In the genomic region with DNA sequence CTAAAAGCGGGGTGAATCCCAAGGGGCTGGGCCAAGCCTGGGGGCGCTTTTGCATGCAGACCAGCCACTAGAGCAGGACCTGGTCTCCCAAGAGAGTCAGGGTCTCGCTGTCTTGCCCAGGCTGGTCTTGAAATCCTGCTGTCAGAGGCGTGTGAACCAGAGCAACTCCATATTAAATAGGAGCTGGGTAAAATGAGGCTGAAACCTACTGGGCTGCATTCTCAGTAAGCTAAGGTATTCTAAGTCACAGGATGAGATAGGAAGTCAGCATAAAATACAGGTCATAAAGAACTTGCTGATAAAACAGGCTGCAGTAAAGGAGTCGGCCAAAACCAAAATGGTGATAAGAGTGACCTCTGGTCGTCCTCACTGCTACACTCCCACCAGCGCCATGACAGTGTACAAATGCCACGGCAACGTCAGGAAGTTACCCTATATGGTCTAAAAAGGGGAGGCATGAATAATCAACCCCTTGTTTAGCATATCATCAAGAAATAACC, we compare ENCODE assay signal across 1 cellular context.
TF ChIP-seq lines count a peak whose summit lies in the region.

No MANE protein-coding gene starts in this region.

TF ChIP-seq in K562, 482 proteins besides CTCF, POLR2A, EP300 and RAD21 (continued from another document and continues in another):
- TF ChIP-seq TRIM28 (IDR thresholded peaks at IDR 0.05) (no peak), SOX6 (IDR thresholded peaks at IDR 0.05) (peak; percentile 34; the same call in 1 of the 2 replicates), ARID1B (IDR thresholded peaks at IDR 0.05) (peak; percentile 40), HNRNPK (IDR thresholded peaks at IDR 0.05; ENCODE audit: low read depth, low read length, poor library complexity, severe bottlenecking) (no peak), NR1H2 (CRISPR knock-in tag; IDR thresholded peaks at IDR 0.05) (no peak), PHTF2 (CRISPR knock-in tag; IDR thresholded peaks at IDR 0.05) (0 out of 2 replicates have a peak, but pooled peaks have one; percentile 43), RFX1 (IDR thresholded peaks at IDR 0.05) (peak; percentile 85), SP1 (CRISPR knock-in tag; IDR thresholded peaks at IDR 0.05) (0 out of 2 replicates have a peak, but pooled peaks have one; percentile 10), MAZ (CRISPR knock-in tag; conservative IDR thresholded peaks at IDR 0.05 in 1 of 2, IDR thresholded peaks at IDR 0.05 in 1 of 2) (peak in 1 of 2 experiments; percentile 81; a peak in 2 of 4 replicates), EZH2 (IDR thresholded peaks at IDR 0.05; ENCODE audit: borderline replicate concordance, low read depth, low read length) (no peak), HDAC1 (IDR thresholded peaks at IDR 0.05) (0 out of 4 replicates have a peak, but pooled peaks of 1 of the 2 experiments have one; percentile 22), HDAC6 (IDR thresholded peaks at IDR 0.05; ENCODE audit: low read depth, low read length) (no peak), ETV6 (IDR thresholded peaks at IDR 0.05; ENCODE audit: borderline replicate concordance in 1 of 2, low read depth in 2 of 2, low read length in 1 of 2) (no peak), ETV6 (CRISPR knock-in tag; IDR thresholded peaks at IDR 0.05; ENCODE audit: borderline replicate concordance) (no peak), ZNF57 (CRISPR knock-in tag; IDR thresholded peaks at IDR 0.05) (no peak), ZC3H11A (IDR thresholded peaks at IDR 0.05; ENCODE audit: low read depth, low read length) (no peak), RBBP5 (IDR thresholded peaks at IDR 0.05; ENCODE audit: borderline replicate concordance, insufficient read depth, low read length, poor library complexity, severe bottlenecking) (peak; percentile 33), HLTF (IDR thresholded peaks at IDR 0.05) (no peak), MTF1 (CRISPR knock-in tag; IDR thresholded peaks at IDR 0.05; ENCODE audit: borderline replicate concordance) (peak; percentile 91), PTBP1 (IDR thresholded peaks at IDR 0.05; ENCODE audit: low read depth, low read length) (no peak), BACH1 (tag; IDR thresholded peaks at IDR 0.05) (peak; percentile 93), NFIC (IDR thresholded peaks at IDR 0.05) (no peak), DACH1 (IDR thresholded peaks at IDR 0.05; ENCODE audit: partially characterized antibody) (no peak), ZNF274 (IDR thresholded peaks at IDR 0.05; ENCODE audit: borderline replicate concordance, low read depth, low read length) (no peak), DMBX1 (CRISPR knock-in tag; IDR thresholded peaks at IDR 0.05; ENCODE audit: borderline replicate concordance) (peak; percentile 98), YY1 (IDR thresholded peaks at IDR 0.05; ENCODE audit: borderline replicate concordance in 1 of 3, control insufficient read depth in 1 of 3, extremely low read depth in 1 of 3, insufficient read depth in 3 of 3, insufficient read length in 1 of 3, insufficient replicate concordance in 2 of 3, low read depth in 1 of 3, low read length in 2 of 3) (peak; percentile 19 to 89 (median 73)), TAF9B (IDR thresholded peaks at IDR 0.05; ENCODE audit: partially characterized antibody) (no peak), ZNF212 (CRISPR knock-in tag; IDR thresholded peaks at IDR 0.05) (0 out of 2 replicates have a peak, but pooled peaks have one; percentile 31), DIDO1 (tag; IDR thresholded peaks at IDR 0.05; ENCODE audit: low read depth) (peak; percentile 66; the same call in 1 of the 2 replicates), HMG20A (CRISPR knock-in tag; conservative IDR thresholded peaks at IDR 0.05) (no peak), C11orf30 (IDR thresholded peaks at IDR 0.05; ENCODE audit: low read depth) (peak; percentile 52; the same call in 1 of the 2 replicates), SMARCE1 (IDR thresholded peaks at IDR 0.05) (no peak), ZNF583 (CRISPR knock-in tag; IDR thresholded peaks at IDR 0.05) (peak; percentile 98), MEF2D (tag; conservative IDR thresholded peaks at IDR 0.05; ENCODE audit: low read depth) (peak; percentile 93), JUND (IDR thresholded peaks at IDR 0.05; ENCODE audit: borderline replicate concordance, low read depth, low read length) (no peak), JUND (tag; IDR thresholded peaks at IDR 0.05; ENCODE audit: borderline replicate concordance, low read depth, low read length) (peak; percentile 25; the same call in 1 of the 3 replicates), DDX20 (tag; IDR thresholded peaks at IDR 0.05; ENCODE audit: low read depth) (peak; percentile 93), RBM15 (IDR thresholded peaks at IDR 0.05; ENCODE audit: insufficient read depth, low read length) (no peak), SMARCC2 (IDR thresholded peaks at IDR 0.05; ENCODE audit: low read depth) (no peak)
- TF ChIP-seq, protein P1, sequence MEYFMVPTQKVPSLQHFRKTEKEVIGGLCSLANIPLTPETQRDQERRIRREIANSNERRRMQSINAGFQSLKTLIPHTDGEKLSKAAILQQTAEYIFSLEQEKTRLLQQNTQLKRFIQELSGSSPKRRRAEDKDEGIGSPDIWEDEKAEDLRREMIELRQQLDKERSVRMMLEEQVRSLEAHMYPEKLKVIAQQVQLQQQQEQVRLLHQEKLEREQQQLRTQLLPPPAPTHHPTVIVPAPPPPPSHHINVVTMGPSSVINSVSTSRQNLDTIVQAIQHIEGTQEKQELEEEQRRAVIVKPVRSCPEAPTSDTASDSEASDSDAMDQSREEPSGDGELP (CRISPR knock-in tag; IDR thresholded peaks at IDR 0.05; ENCODE audit: borderline replicate concordance), result no peak
- TF ChIP-seq, protein P2, sequence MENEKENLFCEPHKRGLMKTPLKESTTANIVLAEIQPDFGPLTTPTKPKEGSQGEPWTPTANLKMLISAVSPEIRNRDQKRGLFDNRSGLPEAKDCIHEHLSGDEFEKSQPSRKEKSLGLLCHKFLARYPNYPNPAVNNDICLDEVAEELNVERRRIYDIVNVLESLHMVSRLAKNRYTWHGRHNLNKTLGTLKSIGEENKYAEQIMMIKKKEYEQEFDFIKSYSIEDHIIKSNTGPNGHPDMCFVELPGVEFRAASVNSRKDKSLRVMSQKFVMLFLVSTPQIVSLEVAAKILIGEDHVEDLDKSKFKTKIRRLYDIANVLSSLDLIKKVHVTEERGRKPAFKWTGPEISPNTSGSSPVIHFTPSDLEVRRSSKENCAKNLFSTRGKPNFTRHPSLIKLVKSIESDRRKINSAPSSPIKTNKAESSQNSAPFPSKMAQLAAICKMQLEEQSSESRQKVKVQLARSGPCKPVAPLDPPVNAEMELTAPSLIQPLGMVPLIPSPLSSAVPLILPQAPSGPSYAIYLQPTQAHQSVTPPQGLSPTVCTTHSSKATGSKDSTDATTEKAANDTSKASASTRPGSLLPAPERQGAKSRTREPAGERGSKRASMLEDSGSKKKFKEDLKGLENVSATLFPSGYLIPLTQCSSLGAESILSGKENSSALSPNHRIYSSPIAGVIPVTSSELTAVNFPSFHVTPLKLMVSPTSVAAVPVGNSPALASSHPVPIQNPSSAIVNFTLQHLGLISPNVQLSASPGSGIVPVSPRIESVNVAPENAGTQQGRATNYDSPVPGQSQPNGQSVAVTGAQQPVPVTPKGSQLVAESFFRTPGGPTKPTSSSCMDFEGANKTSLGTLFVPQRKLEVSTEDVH (IDR thresholded peaks at IDR 0.05; ENCODE audit: low read depth, partially characterized antibody), result no peak
- TF ChIP-seq, protein P3, sequence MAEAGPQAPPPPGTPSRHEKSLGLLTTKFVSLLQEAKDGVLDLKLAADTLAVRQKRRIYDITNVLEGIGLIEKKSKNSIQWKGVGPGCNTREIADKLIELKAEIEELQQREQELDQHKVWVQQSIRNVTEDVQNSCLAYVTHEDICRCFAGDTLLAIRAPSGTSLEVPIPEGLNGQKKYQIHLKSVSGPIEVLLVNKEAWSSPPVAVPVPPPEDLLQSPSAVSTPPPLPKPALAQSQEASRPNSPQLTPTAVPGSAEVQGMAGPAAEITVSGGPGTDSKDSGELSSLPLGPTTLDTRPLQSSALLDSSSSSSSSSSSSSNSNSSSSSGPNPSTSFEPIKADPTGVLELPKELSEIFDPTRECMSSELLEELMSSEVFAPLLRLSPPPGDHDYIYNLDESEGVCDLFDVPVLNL (CRISPR knock-in tag; IDR thresholded peaks at IDR 0.05; ENCODE audit: low read depth), result no peak
- TF ChIP-seq, protein P4, sequence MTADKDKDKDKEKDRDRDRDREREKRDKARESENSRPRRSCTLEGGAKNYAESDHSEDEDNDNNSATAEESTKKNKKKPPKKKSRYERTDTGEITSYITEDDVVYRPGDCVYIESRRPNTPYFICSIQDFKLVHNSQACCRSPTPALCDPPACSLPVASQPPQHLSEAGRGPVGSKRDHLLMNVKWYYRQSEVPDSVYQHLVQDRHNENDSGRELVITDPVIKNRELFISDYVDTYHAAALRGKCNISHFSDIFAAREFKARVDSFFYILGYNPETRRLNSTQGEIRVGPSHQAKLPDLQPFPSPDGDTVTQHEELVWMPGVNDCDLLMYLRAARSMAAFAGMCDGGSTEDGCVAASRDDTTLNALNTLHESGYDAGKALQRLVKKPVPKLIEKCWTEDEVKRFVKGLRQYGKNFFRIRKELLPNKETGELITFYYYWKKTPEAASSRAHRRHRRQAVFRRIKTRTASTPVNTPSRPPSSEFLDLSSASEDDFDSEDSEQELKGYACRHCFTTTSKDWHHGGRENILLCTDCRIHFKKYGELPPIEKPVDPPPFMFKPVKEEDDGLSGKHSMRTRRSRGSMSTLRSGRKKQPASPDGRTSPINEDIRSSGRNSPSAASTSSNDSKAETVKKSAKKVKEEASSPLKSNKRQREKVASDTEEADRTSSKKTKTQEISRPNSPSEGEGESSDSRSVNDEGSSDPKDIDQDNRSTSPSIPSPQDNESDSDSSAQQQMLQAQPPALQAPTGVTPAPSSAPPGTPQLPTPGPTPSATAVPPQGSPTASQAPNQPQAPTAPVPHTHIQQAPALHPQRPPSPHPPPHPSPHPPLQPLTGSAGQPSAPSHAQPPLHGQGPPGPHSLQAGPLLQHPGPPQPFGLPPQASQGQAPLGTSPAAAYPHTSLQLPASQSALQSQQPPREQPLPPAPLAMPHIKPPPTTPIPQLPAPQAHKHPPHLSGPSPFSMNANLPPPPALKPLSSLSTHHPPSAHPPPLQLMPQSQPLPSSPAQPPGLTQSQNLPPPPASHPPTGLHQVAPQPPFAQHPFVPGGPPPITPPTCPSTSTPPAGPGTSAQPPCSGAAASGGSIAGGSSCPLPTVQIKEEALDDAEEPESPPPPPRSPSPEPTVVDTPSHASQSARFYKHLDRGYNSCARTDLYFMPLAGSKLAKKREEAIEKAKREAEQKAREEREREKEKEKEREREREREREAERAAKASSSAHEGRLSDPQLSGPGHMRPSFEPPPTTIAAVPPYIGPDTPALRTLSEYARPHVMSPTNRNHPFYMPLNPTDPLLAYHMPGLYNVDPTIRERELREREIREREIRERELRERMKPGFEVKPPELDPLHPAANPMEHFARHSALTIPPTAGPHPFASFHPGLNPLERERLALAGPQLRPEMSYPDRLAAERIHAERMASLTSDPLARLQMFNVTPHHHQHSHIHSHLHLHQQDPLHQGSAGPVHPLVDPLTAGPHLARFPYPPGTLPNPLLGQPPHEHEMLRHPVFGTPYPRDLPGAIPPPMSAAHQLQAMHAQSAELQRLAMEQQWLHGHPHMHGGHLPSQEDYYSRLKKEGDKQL (CRISPR knock-in tag; IDR thresholded peaks at IDR 0.05; ENCODE audit: borderline replicate concordance), result no peak
- TF ChIP-seq, protein P5, sequence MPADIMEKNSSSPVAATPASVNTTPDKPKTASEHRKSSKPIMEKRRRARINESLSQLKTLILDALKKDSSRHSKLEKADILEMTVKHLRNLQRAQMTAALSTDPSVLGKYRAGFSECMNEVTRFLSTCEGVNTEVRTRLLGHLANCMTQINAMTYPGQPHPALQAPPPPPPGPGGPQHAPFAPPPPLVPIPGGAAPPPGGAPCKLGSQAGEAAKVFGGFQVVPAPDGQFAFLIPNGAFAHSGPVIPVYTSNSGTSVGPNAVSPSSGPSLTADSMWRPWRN (IDR thresholded peaks at IDR 0.05; ENCODE audit: low read depth), result no peak
- TF ChIP-seq, protein P6, sequence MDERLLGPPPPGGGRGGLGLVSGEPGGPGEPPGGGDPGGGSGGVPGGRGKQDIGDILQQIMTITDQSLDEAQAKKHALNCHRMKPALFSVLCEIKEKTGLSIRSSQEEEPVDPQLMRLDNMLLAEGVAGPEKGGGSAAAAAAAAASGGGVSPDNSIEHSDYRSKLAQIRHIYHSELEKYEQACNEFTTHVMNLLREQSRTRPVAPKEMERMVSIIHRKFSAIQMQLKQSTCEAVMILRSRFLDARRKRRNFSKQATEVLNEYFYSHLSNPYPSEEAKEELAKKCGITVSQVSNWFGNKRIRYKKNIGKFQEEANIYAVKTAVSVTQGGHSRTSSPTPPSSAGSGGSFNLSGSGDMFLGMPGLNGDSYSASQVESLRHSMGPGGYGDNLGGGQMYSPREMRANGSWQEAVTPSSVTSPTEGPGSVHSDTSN (CRISPR knock-in tag; IDR thresholded peaks at IDR 0.05; ENCODE audit: low read depth), result no peak
- TF ChIP-seq, protein P6 (tag; conservative IDR thresholded peaks at IDR 0.05; ENCODE audit: low read depth), result no peak
- TF ChIP-seq, protein P7, sequence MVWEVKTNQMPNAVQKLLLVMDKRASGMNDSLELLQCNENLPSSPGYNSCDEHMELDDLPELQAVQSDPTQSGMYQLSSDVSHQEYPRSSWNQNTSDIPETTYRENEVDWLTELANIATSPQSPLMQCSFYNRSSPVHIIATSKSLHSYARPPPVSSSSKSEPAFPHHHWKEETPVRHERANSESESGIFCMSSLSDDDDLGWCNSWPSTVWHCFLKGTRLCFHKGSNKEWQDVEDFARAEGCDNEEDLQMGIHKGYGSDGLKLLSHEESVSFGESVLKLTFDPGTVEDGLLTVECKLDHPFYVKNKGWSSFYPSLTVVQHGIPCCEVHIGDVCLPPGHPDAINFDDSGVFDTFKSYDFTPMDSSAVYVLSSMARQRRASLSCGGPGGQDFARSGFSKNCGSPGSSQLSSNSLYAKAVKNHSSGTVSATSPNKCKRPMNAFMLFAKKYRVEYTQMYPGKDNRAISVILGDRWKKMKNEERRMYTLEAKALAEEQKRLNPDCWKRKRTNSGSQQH (CRISPR knock-in tag; IDR thresholded peaks at IDR 0.05), result peak; percentile 65; the same call in 1 of the 2 replicates
- TF ChIP-seq, protein P8, sequence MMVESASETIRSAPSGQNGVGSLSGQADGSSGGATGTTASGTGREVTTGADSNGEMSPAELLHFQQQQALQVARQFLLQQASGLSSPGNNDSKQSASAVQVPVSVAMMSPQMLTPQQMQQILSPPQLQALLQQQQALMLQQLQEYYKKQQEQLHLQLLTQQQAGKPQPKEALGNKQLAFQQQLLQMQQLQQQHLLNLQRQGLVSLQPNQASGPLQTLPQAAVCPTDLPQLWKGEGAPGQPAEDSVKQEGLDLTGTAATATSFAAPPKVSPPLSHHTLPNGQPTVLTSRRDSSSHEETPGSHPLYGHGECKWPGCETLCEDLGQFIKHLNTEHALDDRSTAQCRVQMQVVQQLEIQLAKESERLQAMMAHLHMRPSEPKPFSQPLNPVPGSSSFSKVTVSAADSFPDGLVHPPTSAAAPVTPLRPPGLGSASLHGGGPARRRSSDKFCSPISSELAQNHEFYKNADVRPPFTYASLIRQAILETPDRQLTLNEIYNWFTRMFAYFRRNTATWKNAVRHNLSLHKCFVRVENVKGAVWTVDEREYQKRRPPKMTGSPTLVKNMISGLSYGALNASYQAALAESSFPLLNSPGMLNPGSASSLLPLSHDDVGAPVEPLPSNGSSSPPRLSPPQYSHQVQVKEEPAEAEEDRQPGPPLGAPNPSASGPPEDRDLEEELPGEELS (CRISPR knock-in tag; IDR thresholded peaks at IDR 0.05; ENCODE audit: borderline replicate concordance), result no peak
